Comparison of ENCODE assay signal across 20 cellular contexts in the genomic region with DNA sequence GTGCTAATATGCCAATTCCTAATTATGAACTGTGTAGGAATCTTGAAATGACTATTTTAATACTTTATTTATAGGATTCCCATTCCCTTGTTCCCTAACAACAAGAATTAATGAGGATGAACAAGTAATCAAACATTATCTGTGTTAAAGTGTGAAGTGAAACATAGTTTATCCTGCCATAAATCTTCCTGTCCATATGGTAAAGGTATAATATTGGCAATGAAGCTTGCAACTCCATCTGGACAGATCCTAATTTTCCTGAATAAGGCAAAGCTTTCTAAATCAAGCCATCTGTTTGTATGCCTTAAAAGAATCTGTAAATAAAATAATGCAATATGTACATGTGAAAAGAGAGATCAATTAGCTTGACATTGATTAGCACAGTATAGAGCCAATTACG.
"Had no signal": no experiment of that assay in that cellular context is flagged by ENCODE, and none has a peak within 500 bp of the region (broad histone marks: within the 10 kb centered on the region; RNA-seq: fewer than 3 reads in every experiment).

No MANE protein-coding gene starts in this region.

- H3K4me3 Mint-ChIP-seq: naive thymus-derived CD4-positive, alpha-beta T cell; nephron progenitor cell; stimulated activated memory B cell treated with anti-CD40 and anti-IgM and Interleukin-4, amounts not matched to agents 10 μg/mL and 1 μg/mL and 100 μg/mL, for 72 hours; stimulated activated naive CD8-positive, alpha-beta T cell treated with anti-CD3 and anti-CD28 coated beads, Interleukin-15, Interleukin-2, amounts not matched to agents 100 ng/mL and 50 ng/mL, for 24 hours had no signal

- DNase-seq: dorsolateral prefrontal cortex; effector CD8-positive, alpha-beta T cell; heart left ventricle; hippocampal formation; left colon; naive thymus-derived CD4-positive, alpha-beta T cell; nephron progenitor cell; right lobe of liver; spleen; stimulated activated CD4-positive, alpha-beta T cell treated with anti-CD3 and anti-CD28 coated beads, Interleukin-15, amount 100 ng/mL, for 24 hours; stimulated activated CD4-positive, alpha-beta T cell treated with anti-CD3 and anti-CD28 coated beads, Interleukin-1b, Interleukin-23, amount 100 ng/mL, for 48 hours; stimulated activated CD4-positive, alpha-beta T cell treated with anti-CD3 and anti-CD28 coated beads, Interleukin-4, amount 100 ng/mL, for 24 hours; testis; upper lobe of right lung had no signal

- ATAC-seq: heart left ventricle; left colon; naive thymus-derived CD4-positive, alpha-beta T cell; right lobe of liver; stimulated activated memory B cell treated with anti-CD40 and anti-IgM and Interleukin-4, amounts not matched to agents 10 μg/mL and 1 μg/mL and 100 μg/mL, for 72 hours; upper lobe of right lung had no signal

- H3K36me3 Mint-ChIP-seq: naive thymus-derived CD4-positive, alpha-beta T cell; stimulated activated memory B cell treated with anti-CD40 and anti-IgM and Interleukin-4, amounts not matched to agents 10 μg/mL and 1 μg/mL and 100 μg/mL, for 72 hours had no signal

- H3K79me2 ChIP-seq: parathyroid adenoma had no signal

- H3K9ac ChIP-seq: parathyroid adenoma had no signal

- H3K4me3 ChIP-seq: dorsolateral prefrontal cortex, heart left ventricle, prostate gland, right lobe of liver, spleen, testis, tibial nerve, upper lobe of right lung, vagina had no signal

- H3K4me1 ChIP-seq: heart left ventricle, parathyroid adenoma, prostate gland, right lobe of liver, spleen, testis, upper lobe of right lung had no signal

- H3K27me3 ChIP-seq: dorsolateral prefrontal cortex, heart left ventricle, right lobe of liver, spleen, testis, tibial nerve, upper lobe of right lung, vagina had no signal

- H3K4me1 Mint-ChIP-seq: naive thymus-derived CD4-positive, alpha-beta T cell; nephron progenitor cell; stimulated activated memory B cell treated with anti-CD40 and anti-IgM and Interleukin-4, amounts not matched to agents 10 μg/mL and 1 μg/mL and 100 μg/mL, for 72 hours had no signal

- H3K9me3 Mint-ChIP-seq: nephron progenitor cell; stimulated activated naive CD8-positive, alpha-beta T cell treated with anti-CD3 and anti-CD28 coated beads, Interleukin-15, Interleukin-2, amounts not matched to agents 100 ng/mL and 50 ng/mL, for 24 hours had no signal

- H3K27ac Mint-ChIP-seq: naive thymus-derived CD4-positive, alpha-beta T cell; nephron progenitor cell; stimulated activated memory B cell treated with anti-CD40 and anti-IgM and Interleukin-4, amounts not matched to agents 10 μg/mL and 1 μg/mL and 100 μg/mL, for 72 hours; stimulated activated naive CD8-positive, alpha-beta T cell treated with anti-CD3 and anti-CD28 coated beads, Interleukin-15, Interleukin-2, amounts not matched to agents 100 ng/mL and 50 ng/mL, for 24 hours had no signal

- H3K36me3 ChIP-seq: heart left ventricle, prostate gland, right lobe of liver, spleen, tibial nerve, upper lobe of right lung, vagina had no signal

- H3K9me3 ChIP-seq: heart left ventricle, prostate gland, right lobe of liver, spleen, testis, tibial nerve, upper lobe of right lung, vagina had no signal

- H3K27ac ChIP-seq: heart left ventricle, parathyroid adenoma, prostate gland, right lobe of liver, spleen, testis, tibial nerve, upper lobe of right lung, vagina had no signal

- H3K27me3 Mint-ChIP-seq: naive thymus-derived CD4-positive, alpha-beta T cell; stimulated activated memory B cell treated with anti-CD40 and anti-IgM and Interleukin-4, amounts not matched to agents 10 μg/mL and 1 μg/mL and 100 μg/mL, for 72 hours; stimulated activated naive CD8-positive, alpha-beta T cell treated with anti-CD3 and anti-CD28 coated beads, Interleukin-15, Interleukin-2, amounts not matched to agents 100 ng/mL and 50 ng/mL, for 24 hours had no signal
